Comparison of ENCODE assay signal across 1 cellular context in genomic region chr17:49987681-49988441, GRCh38.
TF ChIP-seq lines count a peak whose summit lies in the region.

No MANE protein-coding gene starts in this region.

TF ChIP-seq in HEK293, 187 proteins besides CTCF, POLR2A, EP300 and RAD21 (continued from another document and continues in another):
- TF ChIP-seq ZNF148 (tag by site-specific recombination; IDR thresholded peaks at IDR 0.05; ENCODE audit: borderline replicate concordance) (no peak), ZSCAN30 (tag by site-specific recombination; IDR thresholded peaks at IDR 0.05) (no peak), ZNF776 (tag by site-specific recombination; IDR thresholded peaks at IDR 0.05; ENCODE audit: borderline replicate concordance) (no peak), ZNF658 (tag by site-specific recombination; IDR thresholded peaks at IDR 0.05) (no peak), SP7 (tag by site-specific recombination; IDR thresholded peaks at IDR 0.05) (no peak), TCF7L2 (IDR thresholded peaks at IDR 0.05; ENCODE audit: borderline replicate concordance, low read depth, low read length) (no peak), OSR2 (tag by site-specific recombination; IDR thresholded peaks at IDR 0.05) (no peak), ZNF518A (tag by site-specific recombination; conservative IDR thresholded peaks at IDR 0.05; ENCODE audit: low read depth) (no peak), ZNF416 (tag by site-specific recombination; IDR thresholded peaks at IDR 0.05) (no peak), ZNF354C (tag by site-specific recombination; IDR thresholded peaks at IDR 0.05; ENCODE audit: borderline replicate concordance, low read depth) (no peak), ZNF777 (tag by site-specific recombination; IDR thresholded peaks at IDR 0.05; ENCODE audit: borderline replicate concordance) (no peak), HIC1 (tag by site-specific recombination; IDR thresholded peaks at IDR 0.05) (peak; percentile 92), ZNF404 (tag by site-specific recombination; IDR thresholded peaks at IDR 0.05) (no peak), ZNF837 (tag by site-specific recombination; IDR thresholded peaks at IDR 0.05) (no peak), ZBTB20 (tag by site-specific recombination; IDR thresholded peaks at IDR 0.05) (no peak), ZNF792 (tag by site-specific recombination; IDR thresholded peaks at IDR 0.05) (no peak), ZNF433 (tag by site-specific recombination; IDR thresholded peaks at IDR 0.05; ENCODE audit: low read depth) (no peak), SP3 (tag by site-specific recombination; IDR thresholded peaks at IDR 0.05) (peak; percentile 41; the same call in 1 of the 2 replicates), SCRT1 (tag by site-specific recombination; IDR thresholded peaks at IDR 0.05; ENCODE audit: borderline replicate concordance) (no peak), ZNF626 (tag by site-specific recombination; IDR thresholded peaks at IDR 0.05) (no peak), ZNF112 (tag by site-specific recombination; IDR thresholded peaks at IDR 0.05) (no peak), ZNF133 (tag by site-specific recombination; IDR thresholded peaks at IDR 0.05) (no peak), ZNF639 (tag by site-specific recombination; IDR thresholded peaks at IDR 0.05) (no peak), YY2 (tag by site-specific recombination; IDR thresholded peaks at IDR 0.05) (no peak), ZNF830 (tag by site-specific recombination; IDR thresholded peaks at IDR 0.05; ENCODE audit: low read depth) (no peak), ZNF394 (tag by site-specific recombination; IDR thresholded peaks at IDR 0.05; ENCODE audit: borderline replicate concordance) (no peak), ZNF654 (tag by site-specific recombination; IDR thresholded peaks at IDR 0.05; ENCODE audit: low read depth) (no peak), ZXDB (tag by site-specific recombination; IDR thresholded peaks at IDR 0.05) (no peak), ZNF580 (tag by site-specific recombination; IDR thresholded peaks at IDR 0.05) (no peak), ZNF248 (tag by site-specific recombination; IDR thresholded peaks at IDR 0.05) (no peak), ZNF426 (tag by site-specific recombination; IDR thresholded peaks at IDR 0.05) (no peak), ZNF341 (tag by site-specific recombination; IDR thresholded peaks at IDR 0.05; ENCODE audit: low read depth) (peak; percentile 71), ZBTB26 (tag by site-specific recombination; optimal IDR thresholded peaks at IDR 0.05) (no peak), ZNF350 (tag by site-specific recombination; IDR thresholded peaks at IDR 0.05) (no peak), SCRT2 (tag by site-specific recombination; IDR thresholded peaks at IDR 0.05) (no peak), KLF8 (tag by site-specific recombination; IDR thresholded peaks at IDR 0.05) (no peak), AEBP2 (tag by site-specific recombination; IDR thresholded peaks at IDR 0.05; ENCODE audit: borderline replicate concordance) (no peak), ZBTB1 (tag by site-specific recombination; IDR thresholded peaks at IDR 0.05) (no peak), PRDM10 (tag by site-specific recombination; IDR thresholded peaks at IDR 0.05) (no peak), ZFP69B (tag by site-specific recombination; IDR thresholded peaks at IDR 0.05) (no peak), MEIS1 (CRISPR knock-in tag; IDR thresholded peaks at IDR 0.05; ENCODE audit: borderline replicate concordance) (no peak), GLIS1 (tag by site-specific recombination; IDR thresholded peaks at IDR 0.05) (no peak; the same call in 1 of the 2 replicates), ZNF391 (tag by site-specific recombination; IDR thresholded peaks at IDR 0.05; ENCODE audit: borderline replicate concordance, low read depth) (no peak), ZNF530 (tag by site-specific recombination; IDR thresholded peaks at IDR 0.05; ENCODE audit: low read depth) (no peak), ZNF548 (tag by site-specific recombination; IDR thresholded peaks at IDR 0.05) (no peak), ZFHX2 (tag by site-specific recombination; conservative IDR thresholded peaks at IDR 0.05) (peak; percentile 66), ZNF23 (tag by site-specific recombination; IDR thresholded peaks at IDR 0.05; ENCODE audit: borderline replicate concordance) (no peak), SALL2 (tag by site-specific recombination; IDR thresholded peaks at IDR 0.05; ENCODE audit: borderline replicate concordance) (no peak), ZNF843 (tag by site-specific recombination; IDR thresholded peaks at IDR 0.05) (no peak), ZNF596 (tag by site-specific recombination; IDR thresholded peaks at IDR 0.05) (peak; percentile 45; the same call in 1 of the 2 replicates)
